ENCODE assay signal across 1 cellular context in the genomic region with DNA sequence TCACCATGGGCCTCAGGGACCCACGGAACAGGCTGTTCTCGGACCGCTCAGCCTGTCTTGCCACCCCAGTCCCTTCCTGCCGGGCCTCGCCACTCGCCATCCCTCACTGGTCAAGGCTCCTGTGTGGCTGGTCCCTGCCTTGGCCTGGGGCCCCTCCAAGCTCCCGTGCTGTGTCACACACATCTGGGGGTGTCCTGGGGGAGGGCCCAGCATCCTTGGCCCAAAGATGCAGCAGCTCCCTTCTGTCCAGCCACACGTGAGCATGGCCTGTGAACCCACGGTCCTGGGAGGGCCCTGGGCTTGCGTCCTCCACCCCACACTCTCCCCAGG.
TF ChIP-seq lines count a peak whose summit lies in the region.

No MANE protein-coding gene starts in this region.

TF ChIP-seq in K562, 482 proteins besides CTCF, POLR2A, EP300 and RAD21:
- TF ChIP-seq PHTF2 (CRISPR knock-in tag; IDR thresholded peaks at IDR 0.05) (no peak), SAFB (IDR thresholded peaks at IDR 0.05; ENCODE audit: borderline replicate concordance, low read depth, low read length) (peak; percentile 80; the same call in 1 of the 2 replicates), NR4A1 (CRISPR knock-in tag; IDR thresholded peaks at IDR 0.05) (peak; percentile 38; the same call in 1 of the 2 replicates), NR4A1 (tag; IDR thresholded peaks at IDR 0.05) (no peak), GTF2E2 (tag; IDR thresholded peaks at IDR 0.05) (no peak), SREBF1 (IDR thresholded peaks at IDR 0.05; ENCODE audit: borderline replicate concordance, low read depth, low read length) (no peak), BHLHE40 (IDR thresholded peaks at IDR 0.05; ENCODE audit: low read length) (peak; percentile 80; the same call in 1 of the 2 replicates), DMBX1 (CRISPR knock-in tag; IDR thresholded peaks at IDR 0.05; ENCODE audit: borderline replicate concordance) (0 out of 2 replicates have a peak, but pooled peaks have one; percentile 23), NCOA2 (IDR thresholded peaks at IDR 0.05; ENCODE audit: partially characterized antibody in 2 of 2) (no peak), TOE1 (IDR thresholded peaks at IDR 0.05; ENCODE audit: borderline replicate concordance) (no peak), TOE1 (CRISPR knock-in tag; IDR thresholded peaks at IDR 0.05; ENCODE audit: borderline replicate concordance, low read depth) (0 out of 2 replicates have a peak, but pooled peaks have one; percentile 22)
- TF ChIP-seq, protein P1, sequence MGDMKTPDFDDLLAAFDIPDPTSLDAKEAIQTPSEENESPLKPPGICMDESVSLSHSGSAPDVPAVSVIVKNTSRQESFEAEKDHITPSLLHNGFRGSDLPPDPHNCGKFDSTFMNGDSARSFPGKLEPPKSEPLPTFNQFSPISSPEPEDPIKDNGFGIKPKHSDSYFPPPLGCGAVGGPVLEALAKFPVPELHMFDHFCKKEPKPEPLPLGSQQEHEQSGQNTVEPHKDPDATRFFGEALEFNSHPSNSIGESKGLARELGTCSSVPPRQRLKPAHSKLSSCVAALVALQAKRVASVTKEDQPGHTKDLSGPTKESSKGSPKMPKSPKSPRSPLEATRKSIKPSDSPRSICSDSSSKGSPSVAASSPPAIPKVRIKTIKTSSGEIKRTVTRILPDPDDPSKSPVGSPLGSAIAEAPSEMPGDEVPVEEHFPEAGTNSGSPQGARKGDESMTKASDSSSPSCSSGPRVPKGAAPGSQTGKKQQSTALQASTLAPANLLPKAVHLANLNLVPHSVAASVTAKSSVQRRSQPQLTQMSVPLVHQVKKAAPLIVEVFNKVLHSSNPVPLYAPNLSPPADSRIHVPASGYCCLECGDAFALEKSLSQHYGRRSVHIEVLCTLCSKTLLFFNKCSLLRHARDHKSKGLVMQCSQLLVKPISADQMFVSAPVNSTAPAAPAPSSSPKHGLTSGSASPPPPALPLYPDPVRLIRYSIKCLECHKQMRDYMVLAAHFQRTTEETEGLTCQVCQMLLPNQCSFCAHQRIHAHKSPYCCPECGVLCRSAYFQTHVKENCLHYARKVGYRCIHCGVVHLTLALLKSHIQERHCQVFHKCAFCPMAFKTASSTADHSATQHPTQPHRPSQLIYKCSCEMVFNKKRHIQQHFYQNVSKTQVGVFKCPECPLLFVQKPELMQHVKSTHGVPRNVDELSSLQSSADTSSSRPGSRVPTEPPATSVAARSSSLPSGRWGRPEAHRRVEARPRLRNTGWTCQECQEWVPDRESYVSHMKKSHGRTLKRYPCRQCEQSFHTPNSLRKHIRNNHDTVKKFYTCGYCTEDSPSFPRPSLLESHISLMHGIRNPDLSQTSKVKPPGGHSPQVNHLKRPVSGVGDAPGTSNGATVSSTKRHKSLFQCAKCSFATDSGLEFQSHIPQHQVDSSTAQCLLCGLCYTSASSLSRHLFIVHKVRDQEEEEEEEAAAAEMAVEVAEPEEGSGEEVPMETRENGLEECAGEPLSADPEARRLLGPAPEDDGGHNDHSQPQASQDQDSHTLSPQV (IDR thresholded peaks at IDR 0.05): peak; percentile 75; the same call in 1 of the 2 replicates
- TF ChIP-seq, protein P2, sequence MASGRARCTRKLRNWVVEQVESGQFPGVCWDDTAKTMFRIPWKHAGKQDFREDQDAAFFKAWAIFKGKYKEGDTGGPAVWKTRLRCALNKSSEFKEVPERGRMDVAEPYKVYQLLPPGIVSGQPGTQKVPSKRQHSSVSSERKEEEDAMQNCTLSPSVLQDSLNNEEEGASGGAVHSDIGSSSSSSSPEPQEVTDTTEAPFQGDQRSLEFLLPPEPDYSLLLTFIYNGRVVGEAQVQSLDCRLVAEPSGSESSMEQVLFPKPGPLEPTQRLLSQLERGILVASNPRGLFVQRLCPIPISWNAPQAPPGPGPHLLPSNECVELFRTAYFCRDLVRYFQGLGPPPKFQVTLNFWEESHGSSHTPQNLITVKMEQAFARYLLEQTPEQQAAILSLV (tag; IDR thresholded peaks at IDR 0.05): no peak
- TF ChIP-seq, protein P3, sequence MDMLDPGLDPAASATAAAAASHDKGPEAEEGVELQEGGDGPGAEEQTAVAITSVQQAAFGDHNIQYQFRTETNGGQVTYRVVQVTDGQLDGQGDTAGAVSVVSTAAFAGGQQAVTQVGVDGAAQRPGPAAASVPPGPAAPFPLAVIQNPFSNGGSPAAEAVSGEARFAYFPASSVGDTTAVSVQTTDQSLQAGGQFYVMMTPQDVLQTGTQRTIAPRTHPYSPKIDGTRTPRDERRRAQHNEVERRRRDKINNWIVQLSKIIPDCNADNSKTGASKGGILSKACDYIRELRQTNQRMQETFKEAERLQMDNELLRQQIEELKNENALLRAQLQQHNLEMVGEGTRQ (CRISPR knock-in tag; IDR thresholded peaks at IDR 0.05): 0 out of 2 replicates have a peak, but pooled peaks have one; percentile 9
- TF ChIP-seq, protein P4, sequence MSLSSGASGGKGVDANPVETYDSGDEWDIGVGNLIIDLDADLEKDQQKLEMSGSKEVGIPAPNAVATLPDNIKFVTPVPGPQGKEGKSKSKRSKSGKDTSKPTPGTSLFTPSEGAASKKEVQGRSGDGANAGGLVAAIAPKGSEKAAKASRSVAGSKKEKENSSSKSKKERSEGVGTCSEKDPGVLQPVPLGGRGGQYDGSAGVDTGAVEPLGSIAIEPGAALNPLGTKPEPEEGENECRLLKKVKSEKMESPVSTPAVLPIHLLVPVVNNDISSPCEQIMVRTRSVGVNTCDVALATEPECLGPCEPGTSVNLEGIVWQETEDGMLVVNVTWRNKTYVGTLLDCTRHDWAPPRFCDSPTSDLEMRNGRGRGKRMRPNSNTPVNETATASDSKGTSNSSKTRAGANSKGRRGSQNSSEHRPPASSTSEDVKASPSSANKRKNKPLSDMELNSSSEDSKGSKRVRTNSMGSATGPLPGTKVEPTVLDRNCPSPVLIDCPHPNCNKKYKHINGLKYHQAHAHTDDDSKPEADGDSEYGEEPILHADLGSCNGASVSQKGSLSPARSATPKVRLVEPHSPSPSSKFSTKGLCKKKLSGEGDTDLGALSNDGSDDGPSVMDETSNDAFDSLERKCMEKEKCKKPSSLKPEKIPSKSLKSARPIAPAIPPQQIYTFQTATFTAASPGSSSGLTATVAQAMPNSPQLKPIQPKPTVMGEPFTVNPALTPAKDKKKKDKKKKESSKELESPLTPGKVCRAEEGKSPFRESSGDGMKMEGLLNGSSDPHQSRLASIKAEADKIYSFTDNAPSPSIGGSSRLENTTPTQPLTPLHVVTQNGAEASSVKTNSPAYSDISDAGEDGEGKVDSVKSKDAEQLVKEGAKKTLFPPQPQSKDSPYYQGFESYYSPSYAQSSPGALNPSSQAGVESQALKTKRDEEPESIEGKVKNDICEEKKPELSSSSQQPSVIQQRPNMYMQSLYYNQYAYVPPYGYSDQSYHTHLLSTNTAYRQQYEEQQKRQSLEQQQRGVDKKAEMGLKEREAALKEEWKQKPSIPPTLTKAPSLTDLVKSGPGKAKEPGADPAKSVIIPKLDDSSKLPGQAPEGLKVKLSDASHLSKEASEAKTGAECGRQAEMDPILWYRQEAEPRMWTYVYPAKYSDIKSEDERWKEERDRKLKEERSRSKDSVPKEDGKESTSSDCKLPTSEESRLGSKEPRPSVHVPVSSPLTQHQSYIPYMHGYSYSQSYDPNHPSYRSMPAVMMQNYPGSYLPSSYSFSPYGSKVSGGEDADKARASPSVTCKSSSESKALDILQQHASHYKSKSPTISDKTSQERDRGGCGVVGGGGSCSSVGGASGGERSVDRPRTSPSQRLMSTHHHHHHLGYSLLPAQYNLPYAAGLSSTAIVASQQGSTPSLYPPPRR (CRISPR knock-in tag; IDR thresholded peaks at IDR 0.05; ENCODE audit: borderline replicate concordance): 0 out of 2 replicates have a peak, but pooled peaks have one; percentile 45
- TF ChIP-seq, protein P5, sequence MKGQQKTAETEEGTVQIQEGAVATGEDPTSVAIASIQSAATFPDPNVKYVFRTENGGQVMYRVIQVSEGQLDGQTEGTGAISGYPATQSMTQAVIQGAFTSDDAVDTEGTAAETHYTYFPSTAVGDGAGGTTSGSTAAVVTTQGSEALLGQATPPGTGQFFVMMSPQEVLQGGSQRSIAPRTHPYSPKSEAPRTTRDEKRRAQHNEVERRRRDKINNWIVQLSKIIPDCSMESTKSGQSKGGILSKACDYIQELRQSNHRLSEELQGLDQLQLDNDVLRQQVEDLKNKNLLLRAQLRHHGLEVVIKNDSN (CRISPR knock-in tag; IDR thresholded peaks at IDR 0.05): peak; percentile 38; the same call in 1 of the 2 replicates
